8 cellular contexts compared by ENCODE assay signal in the genomic region with DNA sequence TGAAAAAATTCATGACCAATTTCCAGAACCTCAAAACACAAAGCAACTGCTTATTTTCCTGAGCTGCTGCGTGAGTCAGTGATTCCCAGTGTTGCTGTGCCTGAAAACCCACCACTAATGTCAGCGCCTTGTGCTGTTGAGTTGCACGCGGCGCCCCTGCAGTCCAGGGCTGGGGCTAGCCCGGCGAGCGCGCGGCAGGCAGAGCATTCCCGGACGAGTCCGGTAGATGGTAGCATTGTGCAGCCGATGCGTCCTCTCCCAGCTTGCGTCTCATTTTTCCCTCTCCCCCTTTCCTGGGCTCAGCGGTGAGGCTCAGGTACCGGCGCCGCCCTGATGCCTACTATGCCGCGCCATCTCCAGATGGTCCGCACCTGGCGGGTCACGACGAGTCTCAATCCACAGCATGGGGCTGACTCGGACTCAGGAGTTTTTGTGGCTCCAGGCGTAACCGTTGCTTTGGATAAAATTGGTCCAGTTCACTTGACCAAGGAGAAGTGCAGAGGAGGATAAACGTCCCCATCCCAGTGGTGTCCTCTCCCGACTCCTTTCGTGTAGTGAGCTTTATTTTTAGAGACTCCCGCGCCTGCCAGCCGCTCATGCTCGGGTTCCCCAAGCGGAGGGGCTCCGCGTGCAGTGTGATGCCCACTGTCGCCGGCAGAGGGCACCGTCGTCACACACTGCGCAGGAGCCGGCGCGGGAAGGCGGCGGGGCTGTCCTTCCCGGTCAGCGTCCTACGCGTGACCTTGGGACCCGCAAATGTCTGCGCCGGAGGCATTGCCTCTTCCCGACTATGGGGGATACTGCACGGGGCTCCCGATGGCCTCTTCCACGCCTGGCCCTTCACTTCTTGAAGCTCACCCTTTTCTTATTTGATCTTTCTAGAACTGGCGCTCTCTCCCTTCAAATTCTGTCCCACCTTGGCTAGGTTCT. TPM values are rescaled to one million over a fixed set of nuclear protein-coding genes. Genes with fewer than 3 reads are reported as not detected.
DNase-seq lines count a peak whose midpoint lies in the region; ATAC-seq and TF ChIP-seq lines count a peak whose summit lies in the region.

No MANE protein-coding gene starts in this region.

- DNase-seq in D341Med (ENCODE audit: low spot score) (peak; percentile 92), activated T-cell treated with anti-CD3 and anti-CD28 coated beads for 48 hours (ENCODE audit: low read depth) (peak; percentile 71), erythroblast (lab: John Stamatoyannopoulos, UW) (peak; percentile 68 to 81), mucosa of gallbladder (ENCODE audit: low spot score) (peak; percentile 81)
- DNase-seq in stimulated activated CD8-positive, alpha-beta memory T cell treated with anti-CD3 and anti-CD28 coated beads, Interleukin-4, amount 100 ng/mL, for 1 hour (ENCODE audit: low read depth in 2 of 2, low spot score in 1 of 2) = peak; percentile 30 to 31

- peak; percentile 72 for TF ChIP-seq CTCF in OCI-LY1 (IDR thresholded peaks at IDR 0.05; ENCODE audit: low read length)

- no peaks in the 10 kb centered on the region for H3K9me3 ChIP-seq in HUES48 (ENCODE audit: control insufficient read depth, insufficient read depth, low read length)
- H3K9me3 ChIP-seq in OCI-LY1 (ENCODE audit: low read length) = peaks cover 3% of the 10 kb centered on the region; the same call in 1 of the 2 replicates

- peak; percentile 97 for ATAC-seq in GM21447 (IDR thresholded peaks at IDR 0.05; ENCODE audit: unreplicated experiment)

- no peaks in the 10 kb centered on the region for H3K79me2 ChIP-seq in OCI-LY1 (ENCODE audit: insufficient read depth, low read length)

- peaks cover 9% of the 10 kb centered on the region for H3K4me1 ChIP-seq in HUES48 (ENCODE audit: control insufficient read depth, insufficient read depth, low read length)
- peaks cover 4% of the 10 kb centered on the region for H3K4me1 ChIP-seq in OCI-LY1 (ENCODE audit: insufficient read depth, low read length, severe bottlenecking)

- H2AFZ ChIP-seq in OCI-LY1 (ENCODE audit: low read length) = 0 out of 2 replicates have a peak overlapping the region, but pooled peaks have one; percentile 74

- peak overlapping the region; percentile 97 for H3K4me2 ChIP-seq in OCI-LY1 (ENCODE audit: low read length)

- no peaks in the 10 kb centered on the region for H3F3A ChIP-seq in OCI-LY1 (ENCODE audit: insufficient read depth, low read length)

- H3K9ac ChIP-seq in HUES48 (ENCODE audit: low read depth, low read length) = peak overlapping the region; percentile 46; the same call in 1 of the 2 replicates
- H3K9ac ChIP-seq in OCI-LY1 (ENCODE audit: low read length) = peak overlapping the region; percentile 68; the same call in 1 of the 2 replicates

- H4K20me1 ChIP-seq in OCI-LY1 (ENCODE audit: insufficient read depth, low read length) = no peaks in the 10 kb centered on the region

- no peak overlapping the region for H3K27ac ChIP-seq in HUES48 (ENCODE audit: low read depth, low read length)
- H3K27ac ChIP-seq in OCI-LY1 (ENCODE audit: low read depth, low read length, poor library complexity, severe bottlenecking) = no peak overlapping the region

- H3K9me2 ChIP-seq in OCI-LY1 (ENCODE audit: low read depth, low read length) = no peaks in the 10 kb centered on the region

- no peaks in the 10 kb centered on the region for H3K36me3 ChIP-seq in HUES48 (ENCODE audit: control insufficient read depth, insufficient read depth, low read length)
- no peaks in the 10 kb centered on the region for H3K36me3 ChIP-seq in OCI-LY1 (ENCODE audit: insufficient read depth, low read length)

- TF ChIP-seq POLR2A in erythroblast (IDR thresholded peaks at IDR 0.05; ENCODE audit: low read length) = no peak

- H3K27me3 ChIP-seq in HUES48 (ENCODE audit: control insufficient read depth, insufficient read depth, low read length) = peaks cover 21% of the 10 kb centered on the region
- no peaks in the 10 kb centered on the region; the same call in 1 of the 2 replicates for H3K27me3 ChIP-seq in OCI-LY1 (ENCODE audit: insufficient read depth, low read length)

- H3K4me3 ChIP-seq in HUES48 (ENCODE audit: low read depth, low read length) (peak overlapping the region; percentile 62), OCI-LY1 (ENCODE audit: low read depth, low read length, poor library complexity, severe bottlenecking) (peak overlapping the region; percentile 64)

RNA-seq across cellular contexts. Expression of gene IGFBP7, which starts 53.6 kb away (rescaled TPM):
- total RNA-seq in mucosa of gallbladder = 1,557 TPM

Comparison
In these comparisons a context has a peak if more than half of its experiments do, and no peak if none do; other contexts are left out.
1. DNase-seq: peak in every context shown above with its lines; median percentile 92 in D341Med; 81 in mucosa of gallbladder; 74 in erythroblast; 71 in activated T-cell treated with anti-CD3 and anti-CD28 coated beads for 48 hours; 30 in stimulated activated CD8-positive, alpha-beta memory T cell treated with anti-CD3 and anti-CD28 coated beads, Interleukin-4, amount 100 ng/mL, for 1 hour.